Comparison of ENCODE assay signal across 12 cellular contexts in the genomic region with DNA sequence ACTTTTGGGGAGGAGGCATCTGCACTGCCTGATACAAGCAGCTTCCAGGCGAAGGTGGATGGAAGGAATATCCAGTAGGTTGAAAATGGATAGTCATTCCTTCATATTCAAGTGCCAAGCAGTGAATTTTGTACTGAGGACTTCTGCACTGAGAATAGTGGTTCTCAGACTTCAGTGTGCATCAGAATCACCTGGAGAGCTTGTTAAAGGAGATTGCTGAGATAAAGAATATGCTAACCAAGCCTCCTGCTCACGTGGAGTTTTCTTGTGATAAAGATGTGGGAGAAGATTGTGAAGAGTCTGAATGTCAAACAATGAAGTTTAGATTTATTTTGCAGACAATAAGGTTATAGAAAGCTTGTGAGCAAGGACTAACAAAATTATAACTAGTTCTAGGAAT.
DNase-seq lines count a peak whose midpoint lies in the region; ATAC-seq and TF ChIP-seq lines count a peak whose summit lies in the region.
"Had no signal": no experiment of that assay in that cellular context is flagged by ENCODE, and none has a peak within 500 bp of the region (broad histone marks: within the 10 kb centered on the region; RNA-seq: fewer than 3 reads in every experiment).

No MANE protein-coding gene starts in this region.

- CTCF ChIA-PET in activated B cell treated with CpG ODN at 0.5 μM for 24 hours (lab: Charles Lee), result interaction anchor here (1.3 kb wide), 1 partner anchor 9 kb away, joined by 4 read pairs; no protein-coding TSS in a partner anchor

- TF ChIP-seq CTCF in activated B cell treated with CpG ODN at 0.5 μM for 24 hours (IDR thresholded peaks at IDR 0.05) (no peak), brain microvascular endothelial cell (IDR thresholded peaks at IDR 0.05; ENCODE audit: low read depth, low read length, missing control alignments) (no peak)

- peaks cover 0 to 7% of the 10 kb centered on the region in 2 donors for H3K36me3 Mint-ChIP-seq in activated naive CD4-positive, alpha-beta T cell treated with anti-CD3 and anti-CD28 coated beads, Interleukin-2, amount 50 U/mL, for 72 hours
- H3K36me3 Mint-ChIP-seq in activated B cell treated with CpG ODN at 0.5 μM for 24 hours (ENCODE audit: low read depth), result peaks cover 8% of the 10 kb centered on the region
- H3K36me3 Mint-ChIP-seq: memory B cell had no signal

- H3K9me3 ChIP-seq in iPS-15b (ENCODE audit: control insufficient read depth, insufficient read depth, low read length) (no peaks in the 10 kb centered on the region), thymus (ENCODE audit: control insufficient read depth) (no peaks in the 10 kb centered on the region)
- H3K9me3 ChIP-seq: psoas muscle had no signal

- H3K9me3 Mint-ChIP-seq in activated naive CD4-positive, alpha-beta T cell treated with anti-CD3 and anti-CD28 coated beads, Interleukin-2, amount 50 U/mL, for 72 hours, result no peaks in the 10 kb centered on the region
- H3K9me3 Mint-ChIP-seq in activated B cell treated with CpG ODN at 0.5 μM for 24 hours, result peaks cover 4% of the 10 kb centered on the region

- H3K27me3 ChIP-seq in iPS-15b (ENCODE audit: control insufficient read depth, insufficient read depth, low read length), result no peaks in the 10 kb centered on the region
- H3K27me3 ChIP-seq in thymus (ENCODE audit: control insufficient read depth, insufficient read depth), result no peaks in the 10 kb centered on the region
- no peaks in the 10 kb centered on the region for H3K27me3 ChIP-seq in brain microvascular endothelial cell (replicated peaks)

- in situ Hi-C loops in brain microvascular endothelial cell (cut with HindIII; ENCODE audit: low pct_ligation_motif_present, low sequenced_read_pairs), result no loop called here

- no peak overlapping the region for H3K27ac ChIP-seq in thymus (ENCODE audit: low read depth)
- H3K27ac ChIP-seq in brain microvascular endothelial cell, result no peak overlapping the region
- H3K27ac ChIP-seq: psoas muscle had no signal

- H3K4me3 ChIP-seq in iPS-15b (ENCODE audit: low read depth, low read length) (no peak overlapping the region), thymus (ENCODE audit: low read length) (peak overlapping the region; percentile 47), brain microvascular endothelial cell (ENCODE audit: low read depth, low read length) (no peak overlapping the region)
- H3K4me3 ChIP-seq: psoas muscle had no signal

- no peaks in the 10 kb centered on the region for H3K27me3 Mint-ChIP-seq in activated B cell treated with CpG ODN at 0.5 μM for 24 hours
- H3K27me3 Mint-ChIP-seq: memory B cell had no signal

- POLR2A ChIA-PET in activated B cell treated with CpG ODN at 0.5 μM for 24 hours (lab: Charles Lee), result interaction anchor here (0.8 to 20.1 kb wide), 8 partner anchors 11 to 961 kb away, joined by 3 to 1229 read pairs (median 73); a partner anchor contains a TSS

- H3K27ac Mint-ChIP-seq in activated naive CD4-positive, alpha-beta T cell treated with anti-CD3 and anti-CD28 coated beads, Interleukin-2, amount 50 U/mL, for 72 hours, result peak overlapping the region; percentile 68 to 98
- no peak overlapping the region for H3K27ac Mint-ChIP-seq in activated B cell treated with CpG ODN at 0.5 μM for 24 hours

- peak overlapping the region; percentile 98 for H3K4me3 Mint-ChIP-seq in activated B cell treated with CpG ODN at 0.5 μM for 24 hours

- ATAC-seq in activated naive CD4-positive, alpha-beta T cell treated with anti-CD3 and anti-CD28 coated beads, Interleukin-2, amount 50 U/mL, for 72 hours, result no peak
- ATAC-seq in activated B cell treated with CpG ODN at 0.5 μM for 24 hours (ENCODE audit: low read depth) (no peak), esophagus mucosa (no peak)
- ATAC-seq: psoas muscle had no signal

- WGBS in thymus, result 56% methylated on average over 2 of the region's 2 CpGs

- intact Hi-C loops in activated B cell treated with CpG ODN at 0.5 μM for 24 hours (cut with micrococcal nuclease), result no loop called here

- H3K4me1 ChIP-seq in iPS-15b (ENCODE audit: control insufficient read depth, insufficient read depth, low read length) (peaks cover 13% of the 10 kb centered on the region), thymus (ENCODE audit: control insufficient read depth, insufficient read depth, low read length) (peaks cover 23% of the 10 kb centered on the region)

- H3K36me3 ChIP-seq in iPS-15b (ENCODE audit: control insufficient read depth, insufficient read depth, low read length) (no peaks in the 10 kb centered on the region), thymus (ENCODE audit: control insufficient read depth, insufficient read depth) (no peaks in the 10 kb centered on the region), brain microvascular endothelial cell (replicated peaks) (no peaks in the 10 kb centered on the region)

- peaks cover 38% of the 10 kb centered on the region for H3K4me1 Mint-ChIP-seq in activated B cell treated with CpG ODN at 0.5 μM for 24 hours

- H3K9ac ChIP-seq in iPS-15b (ENCODE audit: low read depth, low read length), result peak overlapping the region; percentile 90

- DNase-seq in activated naive CD4-positive, alpha-beta T cell treated with anti-CD3 and anti-CD28 coated beads, Interleukin-2, amount 50 U/mL, for 72 hours (ENCODE audit: low spot score in 2 of 2), result no peak
- DNase-seq in activated naive CD4-positive, alpha-beta T cell (lab: John Stamatoyannopoulos, UW), result no peak
- DNase-seq in activated B cell treated with CpG ODN at 0.5 μM for 24 hours, result no peak
- DNase-seq in dedifferentiated amniotic fluid mesenchymal stem cell (ENCODE audit: extremely low spot score), result no peak
- DNase-seq in brain microvascular endothelial cell, result no peak
- DNase-seq: NCI-H1436 treated with DMSO at 0.1 percent for 48 hours, NCI-H446, psoas muscle had no signal
